Comparison of ENCODE assay signal across 29 cellular contexts in genomic region chr3:171700653-171701052, GRCh38.
DNase-seq lines count a peak whose midpoint lies in the region; ATAC-seq and TF ChIP-seq lines count a peak whose summit lies in the region.
"Had no signal": no experiment of that assay in that cellular context is flagged by ENCODE, and none has a peak within 500 bp of the region (broad histone marks: within the 10 kb centered on the region; RNA-seq: fewer than 3 reads in every experiment).

No MANE protein-coding gene starts in this region.

- TF ChIP-seq POLR2A in NB4 (IDR thresholded peaks at IDR 0.05; ENCODE audit: extremely low read depth, insufficient read length): no peak

- H3K27me3 Mint-ChIP-seq in central memory CD8-positive, alpha-beta T cell: peaks cover 52% of the 10 kb centered on the region

- ATAC-seq in central memory CD8-positive, alpha-beta T cell (replicated peaks; ENCODE audit: extremely low read depth, poor library complexity, severe bottlenecking): no peak
- peak; percentile 66 for ATAC-seq in thoracic aorta (ENCODE audit: insufficient number of reproducible peaks, low FRiP score, low read depth)
- no peak for ATAC-seq in GM21528 (IDR thresholded peaks at IDR 0.05; ENCODE audit: low FRiP score, unreplicated experiment)

- peaks cover 4% of the 10 kb centered on the region for H3K36me3 ChIP-seq in thoracic aorta

- peak overlapping the region in 1 of 2 donors; percentile 24 for H3K27ac ChIP-seq in thoracic aorta
- H3K27ac ChIP-seq: C4-2B, GM23248, KMS-11, PC-9, SK-N-MC had no signal

- no peak overlapping the region for H3K4me3 Mint-ChIP-seq in central memory CD8-positive, alpha-beta T cell
- H3K4me3 Mint-ChIP-seq: CD8-positive, alpha-beta memory T cell had no signal

- H3K4me3 ChIP-seq in NB4 (ENCODE audit: low read depth, low read length) (no peak overlapping the region), thoracic aorta (no peak overlapping the region)
- H3K4me3 ChIP-seq: GM23248, PC-9, SK-N-MC had no signal

- H3K27me3 ChIP-seq in thoracic aorta (replicated peaks; ENCODE audit: insufficient read depth): no peaks in the 10 kb centered on the region

- peaks cover 3% of the 10 kb centered on the region for H3K36me3 Mint-ChIP-seq in central memory CD8-positive, alpha-beta T cell (ENCODE audit: insufficient read depth)

- H3K4me1 Mint-ChIP-seq in central memory CD8-positive, alpha-beta T cell: no peaks in the 10 kb centered on the region
- H3K4me1 Mint-ChIP-seq: CD8-positive, alpha-beta memory T cell had no signal

- peak; percentile 25 for DNase-seq in NOMO-1 treated with DMSO at 0.1 percent for 48 hours (lab: John Stamatoyannopoulos, UW; ENCODE audit: unreplicated experiment)
- no peak for DNase-seq in NOMO-1 treated with dmso at 0.1 percent for 144 hours (lab: John Stamatoyannopoulos, UW; ENCODE audit: unreplicated experiment)
- peak; percentile 54 for DNase-seq in NB4 (ENCODE audit: low read depth)
- DNase-seq in central memory CD8-positive, alpha-beta T cell (ENCODE audit: low spot score in 2 of 2): no peak
- no peak for DNase-seq in thoracic aorta (ENCODE audit: low spot score)
- DNase-seq in NCI-H187 (lab: John Stamatoyannopoulos, UW): no peak
- DNase-seq in germinal center (ENCODE audit: low spot score): no peak
- DNase-seq: 8988T; Calu3; CD8-positive, alpha-beta memory T cell; GDM1; GM23248; HCEC 1CT; IMR-90; NCI-H1092 treated with DMSO at 0.1 percent for 48 hours; NCI-H1436 treated with DMSO at 0.1 percent for 48 hours; NCI-H2029 treated with DMSO at 0.1 percent for 48 hours; NCI-H2171; NCI-H345; NCI-H524 treated with DMSO at 0.1 percent for 48 hours; NCI-H82; PC-9; RPMI8226; SHP77 treated with DMSO at 0.1 percent for 48 hours; SW 1271 had no signal

- TF ChIP-seq CTCF in NB4 (IDR thresholded peaks at IDR 0.05; ENCODE audit: low read depth, low read length) (no peak), thoracic aorta (IDR thresholded peaks at IDR 0.05) (no peak)

- H3K4me1 ChIP-seq in thoracic aorta (ENCODE audit: control insufficient read depth in 1 of 2, low read depth in 2 of 2): peaks cover 15 to 44% of the 10 kb centered on the region in 2 donors

- no peaks in the 10 kb centered on the region for H3K9me3 Mint-ChIP-seq in central memory CD8-positive, alpha-beta T cell

- H3K27ac Mint-ChIP-seq in central memory CD8-positive, alpha-beta T cell (ENCODE audit: low read depth): peak overlapping the region; percentile 24
- H3K27ac Mint-ChIP-seq: CD8-positive, alpha-beta memory T cell had no signal

- H3K9me3 ChIP-seq in thoracic aorta: peaks cover 10% of the 10 kb centered on the region

Comparison
In these comparisons a context has a peak if more than half of its experiments do, and no peak if none do; other contexts are left out.
1. DNase-seq: peak in NOMO-1 treated with DMSO at 0.1 percent for 48 hours (single experiment) and NB4 (single experiment); none in NOMO-1 treated with dmso at 0.1 percent for 144 hours (single experiment), central memory CD8-positive, alpha-beta T cell (0 of 2), thoracic aorta (single experiment), NCI-H187 (0 of 2) and germinal center (single experiment).